ENCODE assay signal across 20 cellular contexts in genomic region chr2:240391111-240392051, GRCh38. TPM values are rescaled to one million over a fixed set of nuclear protein-coding genes. Genes with fewer than 3 reads are reported as not detected.
A peak's percentile ranks its signal among the peaks of the same experiment; 100 is the strongest.
DNase-seq lines count a peak whose midpoint lies in the region; ATAC-seq, FAIRE-seq and TF ChIP-seq lines count a peak whose summit lies in the region.
"Had no signal": no experiment of that assay in that cellular context is flagged by ENCODE, and none has a peak within 500 bp of the region (broad histone marks: within the 10 kb centered on the region; RNA-seq: fewer than 3 reads in every experiment).

No MANE protein-coding gene starts in this region.

- H3K27ac ChIP-seq in upper lobe of right lung = no peak overlapping the region
- H3K27ac ChIP-seq: foreskin keratinocyte had no signal

- no peaks in the 10 kb centered on the region for H3K9me3 Mint-ChIP-seq in chondrocyte (ENCODE audit: low read depth)
- no peaks in the 10 kb centered on the region for H3K9me3 Mint-ChIP-seq in nephron progenitor cell
- H3K9me3 Mint-ChIP-seq: activated naive CD8-positive, alpha-beta T cell treated with anti-CD3 and anti-CD28 coated beads for 36 hours; CD8-positive, alpha-beta memory T cell; dendritic cell treated with granulocyte-macrophage colony-stimulating factor and Interleukin-4, amounts not matched to agents 40 ng/mL and 50 ng/mL, for 4 days had no signal

- no peak for ATAC-seq in Right ventricle myocardium inferior
- no peak for ATAC-seq in upper lobe of right lung
- ATAC-seq: foreskin keratinocyte, left lobe of liver, PC-3 had no signal

- FAIRE-seq in HTR-8/SVneo (lab: Jason Lieb, UNC) = no peak

- intact Hi-C loops in cardiac septum (cut with DNase I) (no loop called here), Right ventricle myocardium inferior (cut with DNase I) (no loop called here), upper lobe of right lung (cut with DNase I) (no loop called here)

- no peaks in the 10 kb centered on the region for H3K27me3 ChIP-seq in upper lobe of right lung
- H3K27me3 ChIP-seq: foreskin keratinocyte had no signal

- H3K4me1 ChIP-seq in upper lobe of right lung = peaks cover 4% of the 10 kb centered on the region
- H3K4me1 ChIP-seq: foreskin keratinocyte had no signal

- H3K4me1 Mint-ChIP-seq in chondrocyte (ENCODE audit: low read depth) (peaks cover 29% of the 10 kb centered on the region), nephron progenitor cell (peaks cover 21% of the 10 kb centered on the region)

- TF ChIP-seq CTCF in chondrocyte (IDR thresholded peaks at IDR 0.05) (no peak), nephron progenitor cell (IDR thresholded peaks at IDR 0.05) (no peak), upper lobe of right lung (IDR thresholded peaks at IDR 0.05) (no peak)

- no peaks in the 10 kb centered on the region for H3K9me3 ChIP-seq in upper lobe of right lung
- H3K9me3 ChIP-seq: SK-N-SH had no signal

- H3K27ac Mint-ChIP-seq in chondrocyte (ENCODE audit: unreplicated experiment) (no peak overlapping the region), nephron progenitor cell (no peak overlapping the region)
- H3K27ac Mint-ChIP-seq: activated naive CD8-positive, alpha-beta T cell treated with anti-CD3 and anti-CD28 coated beads for 36 hours; dendritic cell treated with granulocyte-macrophage colony-stimulating factor and Interleukin-4, amounts not matched to agents 40 ng/mL and 50 ng/mL, for 4 days had no signal

- no peak overlapping the region for H3K4me3 Mint-ChIP-seq in chondrocyte (ENCODE audit: unreplicated experiment)
- H3K4me3 Mint-ChIP-seq in nephron progenitor cell = no peak overlapping the region
- H3K4me3 Mint-ChIP-seq: activated naive CD8-positive, alpha-beta T cell treated with anti-CD3 and anti-CD28 coated beads for 36 hours; CD8-positive, alpha-beta memory T cell; dendritic cell treated with granulocyte-macrophage colony-stimulating factor and Interleukin-4, amounts not matched to agents 40 ng/mL and 50 ng/mL, for 4 days had no signal

- H3K4me3 ChIP-seq in upper lobe of right lung = no peak overlapping the region

- no peaks in the 10 kb centered on the region for H3K36me3 ChIP-seq in upper lobe of right lung

- H3K27me3 Mint-ChIP-seq in chondrocyte (ENCODE audit: low read depth) = no peaks in the 10 kb centered on the region
- peaks cover 2% of the 10 kb centered on the region for H3K27me3 Mint-ChIP-seq in nephron progenitor cell (ENCODE audit: low read depth, poor library complexity)
- H3K27me3 Mint-ChIP-seq: activated naive CD8-positive, alpha-beta T cell treated with anti-CD3 and anti-CD28 coated beads for 36 hours; dendritic cell treated with granulocyte-macrophage colony-stimulating factor and Interleukin-4, amounts not matched to agents 40 ng/mL and 50 ng/mL, for 4 days had no signal

- H3K36me3 Mint-ChIP-seq in chondrocyte (ENCODE audit: low read depth) (no peaks in the 10 kb centered on the region), nephron progenitor cell (ENCODE audit: low read depth) (no peaks in the 10 kb centered on the region)
- H3K36me3 Mint-ChIP-seq: activated naive CD8-positive, alpha-beta T cell treated with anti-CD3 and anti-CD28 coated beads for 36 hours; CD8-positive, alpha-beta memory T cell had no signal

- DNase-seq in cardiac septum (ENCODE audit: low spot score) = peak; percentile 69
- no peak for DNase-seq in Right ventricle myocardium inferior (ENCODE audit: missing footprints)
- DNase-seq in chondrocyte (ENCODE audit: low spot score) = peak; percentile 77
- DNase-seq in nephron progenitor cell = peak; percentile 2
- peak; percentile 54 for DNase-seq in upper lobe of right lung
- DNase-seq in DMS153 treated with DMSO at 0.1 percent for 48 hours (lab: John Stamatoyannopoulos, UW; ENCODE audit: unreplicated experiment) = no peak
- no peak for DNase-seq in medulla oblongata (ENCODE audit: extremely low spot score)
- DNase-seq in HTR-8/SVneo (ENCODE audit: insufficient read length, low spot score) = no peak
- DNase-seq: activated CD4-positive, alpha-beta T cell treated with anti-CD3 and anti-CD28 coated beads, Interleukin-2, amount 50 U/mL, for 1 hour; activated naive CD8-positive, alpha-beta T cell treated with anti-CD3 and anti-CD28 coated beads for 36 hours; DND-41; foreskin keratinocyte; NCI-H1436; PC-3; SK-N-SH; stimulated activated naive CD4-positive, alpha-beta T cell treated with Interleukin-2 at 50 U/mL for 16 hours; trophoblast cell had no signal

RNA-seq across cellular contexts. Expression of gene GPC1, which starts 44.1 kb away (rescaled TPM):
- total RNA-seq in cardiac septum (291 TPM), Right ventricle myocardium inferior (182 TPM), chondrocyte (261 to 354 TPM (median 264 TPM) in 3 replicates), upper lobe of right lung (24.8 TPM)

Comparison
In these comparisons a context has a peak if more than half of its experiments do, and no peak if none do; other contexts are left out.
1. DNase-seq: peak in cardiac septum (single experiment), chondrocyte (single experiment), nephron progenitor cell (single experiment) and upper lobe of right lung (single experiment); none in Right ventricle myocardium inferior (single experiment), DMS153 treated with DMSO at 0.1 percent for 48 hours (single experiment), medulla oblongata (single experiment) and HTR-8/SVneo (single experiment).